8 cellular contexts compared by ENCODE assay signal in genomic region chr17:75854111-75854748, GRCh38.
DNase-seq lines count a peak whose midpoint lies in the region; ATAC-seq lines count a peak whose summit lies in the region.

No MANE protein-coding gene starts in this region.

- DNase-seq in HAP-1 (ENCODE audit: low spot score in 2 of 2): no peak
- DNase-seq in adipocyte (ENCODE audit: low read depth): peak; percentile 46
- no peak for DNase-seq in NCI-H1417 (lab: John Stamatoyannopoulos, UW)
- DNase-seq in activated T-cell treated with anti-CD3 and anti-CD28 coated beads for 4 hours: no peak
- no peak for DNase-seq in activated CD4-positive, alpha-beta T cell treated with anti-CD3 and anti-CD28 coated beads for 1 hour

- H3K4me1 ChIP-seq in HAP-1 (peaks cover 4% of the 10 kb centered on the region), adipocyte (ENCODE audit: control insufficient read depth, insufficient read depth, low read length) (peaks cover 42% of the 10 kb centered on the region), iPS-18a (ENCODE audit: control insufficient read depth, low read depth, low read length) (peaks cover 7% of the 10 kb centered on the region), subcutaneous abdominal adipose tissue (ENCODE audit: control insufficient read depth in 5 of 5, insufficient read depth in 5 of 5, low read length in 5 of 5) (peaks cover 21 to 61% (median 49%) of the 10 kb centered on the region in 5 donors)

- H3K27me3 ChIP-seq in HAP-1 (ENCODE audit: low read depth) (no peaks in the 10 kb centered on the region), adipocyte (replicated peaks; ENCODE audit: control insufficient read depth, insufficient read depth, low read length) (no peaks in the 10 kb centered on the region), iPS-18a (ENCODE audit: control insufficient read depth, insufficient read depth, low read length) (no peaks in the 10 kb centered on the region), subcutaneous abdominal adipose tissue (ENCODE audit: control insufficient read depth in 5 of 5, insufficient read depth in 4 of 5, low read length in 5 of 5) (peaks cover 0 to 2% (median 0%) of the 10 kb centered on the region in 5 donors)

- H3K36me3 ChIP-seq in HAP-1 (replicated peaks): peaks cover 11% of the 10 kb centered on the region
- H3K36me3 ChIP-seq in adipocyte (ENCODE audit: control insufficient read depth, insufficient read depth, low read length, severe bottlenecking): peaks cover 23% of the 10 kb centered on the region
- H3K36me3 ChIP-seq in iPS-18a (ENCODE audit: control insufficient read depth, low read depth, low read length): peaks cover 5% of the 10 kb centered on the region
- H3K36me3 ChIP-seq in subcutaneous abdominal adipose tissue (ENCODE audit: control insufficient read depth in 5 of 5, insufficient read depth in 5 of 5, low read length in 5 of 5): peaks cover 0 to 24% (median 21%) of the 10 kb centered on the region in 5 donors

- H3K9me3 ChIP-seq in HAP-1 (no peaks in the 10 kb centered on the region), adipocyte (ENCODE audit: control insufficient read depth, low read length) (no peaks in the 10 kb centered on the region), iPS-18a (ENCODE audit: control insufficient read depth, low read depth, low read length) (no peaks in the 10 kb centered on the region), subcutaneous abdominal adipose tissue (ENCODE audit: control insufficient read depth in 5 of 5, low read length in 5 of 5) (no peaks in the 10 kb centered on the region)

- H3K27ac ChIP-seq in iPS-18a (ENCODE audit: low read length): no peak overlapping the region
- H3K27ac ChIP-seq in subcutaneous abdominal adipose tissue (ENCODE audit: low read depth, low read length): peak overlapping the region; percentile 94

- in situ Hi-C loops in HAP-1 (cut with MboI; ENCODE audit: low sequenced_read_pairs): no loop called here

- H3K4me3 ChIP-seq in HAP-1: peak overlapping the region; percentile 69
- peak overlapping the region; percentile 93 for H3K4me3 ChIP-seq in adipocyte (ENCODE audit: low read length)
- peak overlapping the region; percentile 79 for H3K4me3 ChIP-seq in iPS-18a (ENCODE audit: low read length)
- peak overlapping the region; percentile 73 to 89 (median 86) for H3K4me3 ChIP-seq in subcutaneous abdominal adipose tissue (ENCODE audit: low read depth in 1 of 5, low read length in 5 of 5)

- H3K9ac ChIP-seq in adipocyte (ENCODE audit: low read length): peak overlapping the region; percentile 89
- H3K9ac ChIP-seq in iPS-18a (ENCODE audit: low read length): peak overlapping the region; percentile 26
- H3K9ac ChIP-seq in subcutaneous abdominal adipose tissue (ENCODE audit: low read length in 5 of 5): peak overlapping the region; percentile 68 to 96 (median 90)

- ATAC-seq in HG02798 (IDR thresholded peaks at IDR 0.05; ENCODE audit: poor library complexity, unreplicated experiment): no peak

Comparison
In these comparisons a context has a peak if more than half of its experiments do, and no peak if none do; other contexts are left out.
1. H3K9ac ChIP-seq: peak in every context shown above with its lines; median percentile 90 in subcutaneous abdominal adipose tissue; 89 in adipocyte; 26 in iPS-18a.